In the genomic region with DNA sequence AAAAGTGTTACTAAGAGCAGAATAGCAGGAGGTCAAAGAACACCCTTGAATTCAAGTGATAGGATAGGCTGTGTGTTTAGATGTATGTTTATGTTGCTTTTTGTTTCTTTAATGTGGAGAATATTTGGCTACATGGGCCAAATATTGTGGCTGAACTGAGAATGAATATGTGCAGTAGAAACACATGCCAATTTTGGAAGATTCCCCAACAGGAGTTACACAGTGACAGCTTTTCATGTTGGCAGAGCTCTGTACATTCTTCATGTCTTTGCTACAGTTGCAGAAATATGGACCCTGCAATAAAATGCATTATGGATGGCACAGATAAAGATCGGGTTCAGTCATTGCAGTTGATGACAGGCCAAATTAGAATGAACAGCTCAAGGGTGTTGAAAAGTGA, we compare ENCODE assay signal across 4 cellular contexts.
"Had no signal": no experiment of that assay in that cellular context is flagged by ENCODE, and none has a peak within 500 bp of the region (broad histone marks: within the 10 kb centered on the region; RNA-seq: fewer than 3 reads in every experiment).

No MANE protein-coding gene starts in this region.

- H3K4me3 ChIP-seq: GM23338 had no signal

- H3K4me3 Mint-ChIP-seq: GM23338, H9 had no signal

- H3K4me1 Mint-ChIP-seq: GM23338, H9 had no signal

- H3K4me2 ChIP-seq: GM23338 had no signal

- H3K27ac Mint-ChIP-seq: GM23338 had no signal

- H3K9me3 Mint-ChIP-seq: GM23338, H9 had no signal

- DNase-seq: H9, HCEC 1CT, IMR-90 had no signal

- H2AFZ ChIP-seq: GM23338 had no signal
